ENCODE assay signal across 15 cellular contexts in the genomic region with DNA sequence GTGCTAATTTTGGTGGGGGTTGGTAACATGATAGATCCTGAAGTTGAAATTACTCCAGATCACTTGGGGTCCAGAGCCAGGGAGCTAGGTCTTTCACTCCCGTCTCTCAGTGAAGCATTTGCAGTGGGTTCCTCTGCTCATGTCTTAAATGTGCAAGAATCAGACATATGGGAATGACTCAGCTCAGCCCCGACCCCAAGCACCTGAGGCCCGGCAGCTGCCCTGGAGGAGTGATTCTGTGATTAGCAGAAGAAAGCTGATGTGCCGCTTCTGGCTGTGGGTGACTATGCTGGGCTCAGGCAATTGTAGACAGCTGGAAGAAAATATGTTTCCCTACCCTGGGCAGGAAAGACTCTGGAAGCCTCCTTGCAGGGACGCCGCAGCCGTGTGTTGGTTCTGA.
"Had no signal": no experiment of that assay in that cellular context is flagged by ENCODE, and none has a peak within 500 bp of the region (broad histone marks: within the 10 kb centered on the region; RNA-seq: fewer than 3 reads in every experiment).

No MANE protein-coding gene starts in this region.

- H3K27ac Mint-ChIP-seq: activated CD8-positive, alpha-beta memory T cell treated with anti-CD3 and anti-CD28 coated beads, Interleukin-2, amount 10 ng/mL, durations not matched to agents 7 days and 5 days; natural killer cell; WTC11 had no signal

- H3K9me3 Mint-ChIP-seq: effector memory CD8-positive, alpha-beta T cell; natural killer cell had no signal

- H3K27ac ChIP-seq: body of pancreas, hepatocyte, neutrophil, parathyroid adenoma, testis, upper lobe of left lung had no signal

- H3K4me3 ChIP-seq: body of pancreas, hepatocyte, spleen, testis, upper lobe of left lung had no signal

- H3K9me3 ChIP-seq: neutrophil, testis, upper lobe of left lung had no signal

- H3K27me3 ChIP-seq: body of pancreas, neutrophil, testis, upper lobe of left lung had no signal

- H3K4me3 Mint-ChIP-seq: activated CD8-positive, alpha-beta memory T cell treated with anti-CD3 and anti-CD28 coated beads, Interleukin-2, amount 10 ng/mL, durations not matched to agents 7 days and 5 days; activated naive CD8-positive, alpha-beta T cell treated with anti-CD3 and anti-CD28 coated beads, Interleukin-2, amount 10 ng/mL, durations not matched to agents 7 days and 5 days; natural killer cell; T-helper 2 cell treated with Interferon-gamma antibody and Interleukin-4, amounts not matched to agents 5 μg/mL and 100 μg/mL, for 36 hours; WTC11 had no signal

- DNase-seq: activated CD8-positive, alpha-beta memory T cell treated with anti-CD3 and anti-CD28 coated beads, Interleukin-2, amount 10 ng/mL, durations not matched to agents 7 days and 5 days; activated gamma-delta T cell; activated naive CD8-positive, alpha-beta T cell treated with anti-CD3 and anti-CD28 coated beads, Interleukin-2, amount 10 ng/mL, durations not matched to agents 7 days and 5 days; body of pancreas; effector memory CD8-positive, alpha-beta T cell; left cardiac atrium; natural killer cell; spleen; testis; upper lobe of left lung had no signal

- H3K27me3 Mint-ChIP-seq: effector memory CD8-positive, alpha-beta T cell had no signal

- H3K36me3 Mint-ChIP-seq: activated CD8-positive, alpha-beta memory T cell treated with anti-CD3 and anti-CD28 coated beads, Interleukin-2, amount 10 ng/mL, durations not matched to agents 7 days and 5 days; natural killer cell had no signal

- H3K36me3 ChIP-seq: neutrophil, spleen, upper lobe of left lung had no signal

- H3K4me1 ChIP-seq: body of pancreas, parathyroid adenoma, spleen, testis, upper lobe of left lung had no signal

- H3K9ac ChIP-seq: parathyroid adenoma had no signal

- ATAC-seq: activated CD8-positive, alpha-beta memory T cell treated with anti-CD3 and anti-CD28 coated beads, Interleukin-2, amount 10 ng/mL, durations not matched to agents 7 days and 5 days; body of pancreas; effector memory CD8-positive, alpha-beta T cell; left cardiac atrium; natural killer cell; WTC11 had no signal

- H3K4me1 Mint-ChIP-seq: WTC11 had no signal
